ENCODE assay signal across 20 cellular contexts in the genomic region with DNA sequence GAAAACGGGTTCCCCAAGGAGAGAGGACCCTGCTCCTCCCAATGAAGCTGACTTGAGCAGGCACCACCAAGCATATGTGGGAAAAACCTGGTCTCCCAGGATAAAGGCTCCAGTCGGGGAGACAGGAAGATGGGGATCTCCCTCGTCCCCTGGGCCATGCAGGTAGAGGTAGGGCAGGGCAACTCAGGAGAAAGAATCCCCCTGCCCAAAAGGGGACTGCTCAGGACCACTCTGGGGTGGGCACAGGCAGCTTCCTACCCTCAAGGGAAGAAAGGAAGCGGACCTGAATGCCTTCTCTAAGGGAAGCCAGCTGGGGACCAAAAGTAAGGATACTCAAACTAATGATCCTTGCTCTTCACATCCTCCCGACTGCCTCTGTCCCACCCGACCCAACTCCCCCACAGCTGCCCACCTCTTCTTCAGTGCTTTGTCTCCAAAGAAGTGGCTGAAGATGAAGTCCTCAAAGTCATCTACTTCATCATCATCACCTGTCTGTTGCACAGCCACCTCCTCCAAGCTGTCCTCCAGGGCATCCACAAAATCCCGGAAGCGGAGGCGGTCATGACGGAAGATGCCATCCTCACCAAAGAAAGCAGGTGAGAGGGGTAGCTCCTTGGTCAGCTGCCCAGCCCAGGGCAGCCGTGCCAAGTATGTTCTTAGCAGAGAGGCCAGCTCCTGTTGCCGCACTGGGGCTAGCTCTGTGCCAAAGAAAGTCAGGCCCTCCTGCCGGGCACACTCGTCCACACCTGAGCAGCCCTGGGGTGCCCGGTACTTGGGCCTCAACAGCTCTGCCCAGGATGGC. TPM values are rescaled to one million over a fixed set of nuclear protein-coding genes. Genes with fewer than 3 reads are reported as not detected.
DNase-seq lines count a peak whose midpoint lies in the region; ATAC-seq, FAIRE-seq and TF ChIP-seq lines count a peak whose summit lies in the region.
"Had no signal": no experiment of that assay in that cellular context is flagged by ENCODE, and none has a peak within 500 bp of the region (broad histone marks: within the 10 kb centered on the region; RNA-seq: fewer than 3 reads in every experiment).

No MANE protein-coding gene starts in this region.

- H3K4me2 ChIP-seq in OCI-LY7 (ENCODE audit: low read length) (peak overlapping the region; percentile 99), HepG2 (ENCODE audit: low read depth, low read length) (peak overlapping the region; percentile 56)

- peaks cover 26% of the 10 kb centered on the region for H3K36me3 ChIP-seq in OCI-LY7 (ENCODE audit: insufficient read depth, low read length)
- peaks cover 0 to 2% of the 10 kb centered on the region in 2 experiments; a peak in 2 of 5 replicates for H3K36me3 ChIP-seq in HepG2 (replicated peaks in 1 of 2; ENCODE audit: control insufficient read depth in 1 of 2, insufficient read depth in 2 of 2, low read length in 2 of 2)
- H3K36me3 ChIP-seq in subcutaneous abdominal adipose tissue (ENCODE audit: control insufficient read depth in 5 of 5, insufficient read depth in 5 of 5, low read length in 5 of 5) = peaks cover 0 to 38% (median 22%) of the 10 kb centered on the region in 5 donors
- no peaks in the 10 kb centered on the region; the same call in 1 of the 2 replicates for H3K36me3 ChIP-seq in H7 (replicated peaks; ENCODE audit: control insufficient read depth, insufficient read depth, low read length)

- no peak for TF ChIP-seq POLR2A in HepG2 (IDR thresholded peaks at IDR 0.05; ENCODE audit: insufficient read depth in 1 of 2, low read depth in 2 of 2, low read length in 2 of 2)

- H4K20me1 ChIP-seq in OCI-LY7 (ENCODE audit: insufficient read depth, low read length) (no peaks in the 10 kb centered on the region), HepG2 (ENCODE audit: insufficient read depth, low read length) (no peaks in the 10 kb centered on the region)

- in situ Hi-C loops in HepG2 (cut with HindIII; ENCODE audit: extremely low pct_ligation_motif_present, low pct_unique_long_range_greater_than_20kb) = no loop called here

- peak overlapping the region; percentile 12 for H3K27ac Mint-ChIP-seq in activated T-cell treated with anti-CD3 and anti-CD28 coated beads, Interleukin-2, amount 50 U/mL, for 24 hours

- H3K4me1 Mint-ChIP-seq in activated T-cell treated with anti-CD3 and anti-CD28 coated beads, Interleukin-2, amount 50 U/mL, for 24 hours (ENCODE audit: low read depth) = peaks cover 45% of the 10 kb centered on the region

- peaks cover 56% of the 10 kb centered on the region for H3K4me1 ChIP-seq in OCI-LY7 (ENCODE audit: insufficient read depth, low read length, poor library complexity, severe bottlenecking)
- H3K4me1 ChIP-seq in HepG2 (ENCODE audit: insufficient read depth, low read length) = peaks cover 56% of the 10 kb centered on the region
- peaks cover 21 to 61% (median 61%) of the 10 kb centered on the region in 5 donors for H3K4me1 ChIP-seq in subcutaneous abdominal adipose tissue (ENCODE audit: control insufficient read depth in 5 of 5, insufficient read depth in 5 of 5, low read length in 5 of 5)

- no peak for TF ChIP-seq RAD21 in HepG2 (CRISPR knock-in tag; IDR thresholded peaks at IDR 0.05)

- BruUV-seq in OCI-LY7 (replicated peaks; lab: Mats Ljungman, UMichigan) (no TSS peak), HepG2 (replicated peaks; lab: Mats Ljungman, UMichigan) (TSS peak; percentile 77)

- H3K9me3 Mint-ChIP-seq in activated T-cell treated with anti-CD3 and anti-CD28 coated beads, Interleukin-2, amount 50 U/mL, for 24 hours = no peaks in the 10 kb centered on the region
- H3K9me3 Mint-ChIP-seq: activated T-helper 2 cell treated with anti-CD3 and anti-CD28 coated beads, Interferon-gamma antibody, Interleukin-2, Interleukin-4, amounts not matched to agents 10 μg/mL and 5 μg/mL and 100 μg/mL, durations not matched to agents 14 hours and 24 hours and 36 hours; mesothelial cell of epicardium had no signal

- H2AFZ ChIP-seq in OCI-LY7 (ENCODE audit: low read length) (no peak overlapping the region), HepG2 (ENCODE audit: low read length) (no peak overlapping the region)

- CTCF ChIA-PET in OCI-LY7 (lab: Charles Lee; ENCODE audit: unreplicated experiment) = interaction anchor here (2.2 kb wide), 1 partner anchor 9 kb away, joined by 13 read pairs; a partner anchor contains a TSS
- CTCF ChIA-PET in HepG2 (lab: Yijun Ruan, JAX; ENCODE audit: low intra/inter-chr PET ratio, low total read pairs) = no interaction called here

- WGBS in HepG2 (ENCODE audit: low lambda C conversion rate) = 84% methylated on average over 10 of the region's 15 CpGs

- peak overlapping the region; percentile 98 for H3K27ac ChIP-seq in OCI-LY7 (ENCODE audit: low read depth, low read length, poor library complexity, severe bottlenecking)
- H3K27ac ChIP-seq in HepG2 (ENCODE audit: extremely low read length, insufficient read depth, low read length) = peak overlapping the region; percentile 88
- H3K27ac ChIP-seq in subcutaneous abdominal adipose tissue (ENCODE audit: low read depth, low read length) = peak overlapping the region; percentile 74

- ATAC-seq in HepG2 = no peak; the same call in 2 of the 3 replicates
- ATAC-seq in HG03565 (IDR thresholded peaks at IDR 0.05; ENCODE audit: unreplicated experiment) = no peak

- peak overlapping the region; percentile 59 for H3K9ac ChIP-seq in HepG2 (ENCODE audit: insufficient read depth, low read depth, low read length)
- H3K9ac ChIP-seq in subcutaneous abdominal adipose tissue (ENCODE audit: low read length in 5 of 5) = peak overlapping the region in 1 of 5 donors; percentile 20

- DNase-seq in activated T-cell treated with anti-CD3 and anti-CD28 coated beads, Interleukin-2, amount 50 U/mL, for 24 hours = no peak
- DNase-seq in activated T-cell treated with anti-CD3 and anti-CD28 coated beads for 4 hours = no peak
- no peak for DNase-seq in OCI-LY7 (ENCODE audit: low spot score)
- no peak for DNase-seq in HepG2 (ENCODE audit: low spot score)
- no peak for DNase-seq in NCI-H1694 treated with DMSO at 0.1 percent for 48 hours (lab: John Stamatoyannopoulos, UW)
- no peak for DNase-seq in H7
- DNase-seq: EL; glutamatergic neuron; NCI-H2029 treated with DMSO at 0.1 percent for 48 hours; NCI-H524; stimulated activated CD4-positive, alpha-beta T cell treated with anti-CD3 and anti-CD28 coated beads, Interleukin-4, amount 100 ng/mL, for 24 hours had no signal

- H3K4me3 ChIP-seq in OCI-LY7 (ENCODE audit: low read depth, low read length, poor library complexity, severe bottlenecking) (peak overlapping the region; percentile 67), HepG2 (replicated peaks in 1 of 3; ENCODE audit: insufficient read depth in 1 of 3, low read depth in 2 of 3, low read length in 3 of 3) (peak overlapping the region in 1 of 3 experiments; percentile 27; a peak in 2 of 6 replicates), subcutaneous abdominal adipose tissue (ENCODE audit: low read depth in 1 of 5, low read length in 5 of 5) (peak overlapping the region in 2 of 5 donors; percentile 17 to 23), H7 (ENCODE audit: insufficient read depth, low read depth, low read length) (no peak overlapping the region)
- H3K4me3 ChIP-seq: ascending aorta, esophagus muscularis mucosa, tibial nerve had no signal

- no peak overlapping the region for H3K4me3 Mint-ChIP-seq in activated T-cell treated with anti-CD3 and anti-CD28 coated beads, Interleukin-2, amount 50 U/mL, for 24 hours
- H3K4me3 Mint-ChIP-seq: mesothelial cell of epicardium had no signal

- TF ChIP-seq CTCF in OCI-LY7 (conservative IDR thresholded peaks at IDR 0.05; ENCODE audit: low read length) (no peak), HepG2 (CRISPR knock-in tag; IDR thresholded peaks at IDR 0.05) (no peak)

- no peaks in the 10 kb centered on the region for H3K27me3 Mint-ChIP-seq in activated T-cell treated with anti-CD3 and anti-CD28 coated beads, Interleukin-2, amount 50 U/mL, for 24 hours

- FAIRE-seq in HepG2 (lab: Jason Lieb, UNC) = no peak
- FAIRE-seq: A204.1, RCC 7860 had no signal

- no peaks in the 10 kb centered on the region for H3K9me3 ChIP-seq in OCI-LY7 (ENCODE audit: low read length)
- no peaks in the 10 kb centered on the region for H3K9me3 ChIP-seq in HepG2 (ENCODE audit: low read length)
- H3K9me3 ChIP-seq in subcutaneous abdominal adipose tissue (ENCODE audit: control insufficient read depth in 5 of 5, low read length in 5 of 5) = no peaks in the 10 kb centered on the region
- H3K9me3 ChIP-seq: ascending aorta, esophagus muscularis mucosa, tibial nerve had no signal

- H3K27me3 ChIP-seq in HepG2 (ENCODE audit: control insufficient read depth in 1 of 2, insufficient read depth in 2 of 2, low read length in 2 of 2) (no peaks in the 10 kb centered on the region), subcutaneous abdominal adipose tissue (ENCODE audit: control insufficient read depth in 5 of 5, insufficient read depth in 4 of 5, low read length in 5 of 5) (no peaks in the 10 kb centered on the region), H7 (ENCODE audit: control insufficient read depth, insufficient read depth, low read length) (no peaks in the 10 kb centered on the region)
- H3K27me3 ChIP-seq: ascending aorta, esophagus muscularis mucosa, tibial nerve had no signal

- intact Hi-C loops in OCI-LY7 (cut with micrococcal nuclease; ENCODE audit: unreplicated experiment) (no loop called here), HepG2 (cut with micrococcal nuclease; ENCODE audit: unreplicated experiment) (no loop called here)

- H3K36me3 Mint-ChIP-seq in activated T-cell treated with anti-CD3 and anti-CD28 coated beads, Interleukin-2, amount 50 U/mL, for 24 hours (ENCODE audit: low read depth) = peaks cover 31% of the 10 kb centered on the region

- POLR2A ChIA-PET in OCI-LY7 (lab: Charles Lee) (interaction anchor here (0.6 to 1.9 kb wide), 2 partner anchors 9 to 40 kb away, joined by 4 to 7 read pairs; a partner anchor contains a TSS), HepG2 (lab: Yijun Ruan, JAX) (interaction anchor here (0.6 to 3.0 kb wide), 11 partner anchors 9 to 333 kb away, joined by 3 to 22 read pairs (median 4); a partner anchor contains a TSS)

- TF ChIP-seq EP300 in HepG2 (IDR thresholded peaks at IDR 0.05; ENCODE audit: low read depth in 2 of 2, low read length in 2 of 2) (no peak), HepG2 (CRISPR knock-in tag; IDR thresholded peaks at IDR 0.05; ENCODE audit: borderline replicate concordance) (no peak)

- no peaks in the 10 kb centered on the region for H3K9me2 ChIP-seq in OCI-LY7 (ENCODE audit: insufficient read depth, low read length)

- H3K79me2 ChIP-seq in OCI-LY7 (ENCODE audit: insufficient read depth, low read depth, low read length) (peaks cover 20% of the 10 kb centered on the region; the same call in 1 of the 2 replicates), HepG2 (ENCODE audit: insufficient read depth, low read length) (no peaks in the 10 kb centered on the region)

RNA-seq across cellular contexts. Expression of a gene that starts 8.8 kb away (rescaled TPM):
- 16.3 and 19.1 TPM in 2 replicates for total RNA-seq in OCI-LY7 (2014; rRNA removed; shearing (Covaris generic))
- 45.9 and 54.0 TPM in 2 replicates for total RNA-seq in OCI-LY7 (2022)
- 3.9 and 7.5 TPM in 2 replicates for total RNA-seq in HepG2 (2016; rRNA removed; fragmentation: Illumina TruSeq; extraction: Trizol)
- total RNA-seq in HepG2 (2016; cell fraction: cytosol; rRNA removed; fragmentation: Illumina TruSeq; extraction: Trizol; ENCODE audit: low read depth) = 2.0 TPM in 2 replicates
- 4.1 and 6.4 TPM in 2 replicates for total RNA-seq in HepG2 (2016; cell fraction: insoluble cytoplasmic fraction; rRNA removed; fragmentation: Illumina TruSeq; extraction: Trizol)
- 4.3 and 4.8 TPM in 2 replicates for total RNA-seq in HepG2 (2016; cell fraction: membrane; rRNA removed; fragmentation: Illumina TruSeq; extraction: Trizol)
- 3.2 and 3.7 TPM in 2 replicates for total RNA-seq in HepG2 (2016; cell fraction: nucleus; rRNA removed; fragmentation: Illumina TruSeq; extraction: Trizol)
- 12.6 and 17.4 TPM in 2 replicates for polyA plus RNA-seq in HepG2 (2011; rRNA removed)
- polyA plus RNA-seq in HepG2 (2011; cell fraction: cytosol; rRNA removed) = 19.0 and 20.6 TPM in 2 replicates
- 3.9 and 6.7 TPM in 2 replicates for polyA plus RNA-seq in HepG2 (2011; cell fraction: nucleus; rRNA removed)
- polyA plus RNA-seq in HepG2 (2012) = 15.0 and 16.3 TPM in 2 replicates
- 8.8 and 9.3 TPM in 2 replicates for polyA plus RNA-seq in HepG2 (2016; cell fraction: cytosol; fragmentation: Illumina TruSeq; extraction: Trizol; ENCODE audit: low read depth)
- 20.0 and 21.9 TPM in 2 replicates for polyA plus RNA-seq in HepG2 (2016; cell fraction: insoluble cytoplasmic fraction; fragmentation: Illumina TruSeq; extraction: Trizol; ENCODE audit: low read depth)
- 12.0 and 14.8 TPM in 2 replicates for polyA plus RNA-seq in HepG2 (2016; cell fraction: membrane; fragmentation: Illumina TruSeq; extraction: Trizol; ENCODE audit: low read depth)
- 10.8 and 11.8 TPM in 2 replicates for polyA plus RNA-seq in HepG2 (2016; cell fraction: nucleus; fragmentation: Illumina TruSeq; extraction: Trizol; ENCODE audit: insufficient read depth, low read depth)
- polyA minus RNA-seq in HepG2 (2011; rRNA and poly(A)+ RNA removed; ENCODE audit: low replicate concordance) = 8.2 and 17.7 TPM in 2 replicates
- polyA minus RNA-seq in HepG2 (2011; cell fraction: cytosol; rRNA and poly(A)+ RNA removed) = 4.5 and 7.3 TPM in 2 replicates
- 2.1 and 4.5 TPM in 2 replicates for polyA minus RNA-seq in HepG2 (2011; cell fraction: nucleus; rRNA and poly(A)+ RNA removed)
- total RNA-seq in H7 (2014; rRNA removed; shearing (Covaris generic)) = 7.3 and 9.8 TPM in 2 replicates

RNA-seq across cellular contexts. Expression of a gene that starts 10.5 kb away (rescaled TPM):
- 23.8 and 26.6 TPM in 2 replicates for total RNA-seq in OCI-LY7 (2014; rRNA removed; shearing (Covaris generic))
- 37.7 and 39.8 TPM in 2 replicates for total RNA-seq in OCI-LY7 (2022)
- 7.3 and 16.3 TPM in 2 replicates for total RNA-seq in HepG2 (2016; rRNA removed; fragmentation: Illumina TruSeq; extraction: Trizol)
- 2.0 and 2.1 TPM in 2 replicates for total RNA-seq in HepG2 (2016; cell fraction: cytosol; rRNA removed; fragmentation: Illumina TruSeq; extraction: Trizol; ENCODE audit: low read depth)
- total RNA-seq in HepG2 (2016; cell fraction: insoluble cytoplasmic fraction; rRNA removed; fragmentation: Illumina TruSeq; extraction: Trizol) = 5.9 and 16.8 TPM in 2 replicates
- 2.1 and 2.2 TPM in 2 replicates for total RNA-seq in HepG2 (2016; cell fraction: membrane; rRNA removed; fragmentation: Illumina TruSeq; extraction: Trizol)
- 16.4 and 17.3 TPM in 2 replicates for total RNA-seq in HepG2 (2016; cell fraction: nucleus; rRNA removed; fragmentation: Illumina TruSeq; extraction: Trizol)
- 31.9 and 40.0 TPM in 2 replicates for polyA plus RNA-seq in HepG2 (2011; rRNA removed)
- polyA plus RNA-seq in HepG2 (2011; cell fraction: cytosol; rRNA removed) = 30.4 and 31.5 TPM in 2 replicates
- polyA plus RNA-seq in HepG2 (2011; cell fraction: nucleus; rRNA removed) = 31.2 and 36.7 TPM in 2 replicates
- 17.1 and 23.1 TPM in 2 replicates for polyA plus RNA-seq in HepG2 (2012)
- 0.68 and 0.86 TPM in 2 replicates for polyA plus RNA-seq in HepG2 (2016; cell fraction: cytosol; fragmentation: Illumina TruSeq; extraction: Trizol; ENCODE audit: low read depth)
- polyA plus RNA-seq in HepG2 (2016; cell fraction: insoluble cytoplasmic fraction; fragmentation: Illumina TruSeq; extraction: Trizol; ENCODE audit: low read depth) = 5.1 and 5.5 TPM in 2 replicates
- polyA plus RNA-seq in HepG2 (2016; cell fraction: membrane; fragmentation: Illumina TruSeq; extraction: Trizol; ENCODE audit: low read depth) = 1.1 and 1.3 TPM in 2 replicates
- polyA plus RNA-seq in HepG2 (2016; cell fraction: nucleus; fragmentation: Illumina TruSeq; extraction: Trizol; ENCODE audit: insufficient read depth, low read depth) = 22.7 and 24.2 TPM in 2 replicates
- 25.2 and 29.8 TPM in 2 replicates for polyA minus RNA-seq in HepG2 (2011; rRNA and poly(A)+ RNA removed; ENCODE audit: low replicate concordance)
- polyA minus RNA-seq in HepG2 (2011; cell fraction: cytosol; rRNA and poly(A)+ RNA removed) = 12.7 and 15.3 TPM in 2 replicates
- 12.6 and 15.4 TPM in 2 replicates for polyA minus RNA-seq in HepG2 (2011; cell fraction: nucleus; rRNA and poly(A)+ RNA removed)
- 43.6 and 48.5 TPM in 2 replicates for total RNA-seq in H7 (2014; rRNA removed; shearing (Covaris generic))

RNA-seq across cellular contexts. Expression of a gene that starts 16.2 kb away (rescaled TPM):
- total RNA-seq in OCI-LY7 (2014; rRNA removed; shearing (Covaris generic)) = 36.5 and 44.3 TPM in 2 replicates
- total RNA-seq in OCI-LY7 (2022) = 47.3 and 53.1 TPM in 2 replicates
- total RNA-seq in HepG2 (2016; rRNA removed; fragmentation: Illumina TruSeq; extraction: Trizol) = 20.3 and 21.3 TPM in 2 replicates
- total RNA-seq in HepG2 (2016; cell fraction: cytosol; rRNA removed; fragmentation: Illumina TruSeq; extraction: Trizol; ENCODE audit: low read depth) = 3.2 and 3.5 TPM in 2 replicates
- 19.3 and 19.4 TPM in 2 replicates for total RNA-seq in HepG2 (2016; cell fraction: insoluble cytoplasmic fraction; rRNA removed; fragmentation: Illumina TruSeq; extraction: Trizol)
- total RNA-seq in HepG2 (2016; cell fraction: membrane; rRNA removed; fragmentation: Illumina TruSeq; extraction: Trizol) = 14.9 and 16.1 TPM in 2 replicates
- total RNA-seq in HepG2 (2016; cell fraction: nucleus; rRNA removed; fragmentation: Illumina TruSeq; extraction: Trizol) = 10.9 and 15.3 TPM in 2 replicates
- 21.8 and 24.3 TPM in 2 replicates for polyA plus RNA-seq in HepG2 (2011; rRNA removed)
- polyA plus RNA-seq in HepG2 (2011; cell fraction: cytosol; rRNA removed) = 16.5 and 18.4 TPM in 2 replicates
- 31.3 and 35.1 TPM in 2 replicates for polyA plus RNA-seq in HepG2 (2011; cell fraction: nucleus; rRNA removed)
- polyA plus RNA-seq in HepG2 (2012) = 16.9 and 18.8 TPM in 2 replicates
- 3.3 TPM in 2 replicates for polyA plus RNA-seq in HepG2 (2016; cell fraction: cytosol; fragmentation: Illumina TruSeq; extraction: Trizol; ENCODE audit: low read depth)
- 23.0 and 27.3 TPM in 2 replicates for polyA plus RNA-seq in HepG2 (2016; cell fraction: insoluble cytoplasmic fraction; fragmentation: Illumina TruSeq; extraction: Trizol; ENCODE audit: low read depth)
- polyA plus RNA-seq in HepG2 (2016; cell fraction: membrane; fragmentation: Illumina TruSeq; extraction: Trizol; ENCODE audit: low read depth) = 11.9 and 12.7 TPM in 2 replicates
- polyA plus RNA-seq in HepG2 (2016; cell fraction: nucleus; fragmentation: Illumina TruSeq; extraction: Trizol; ENCODE audit: insufficient read depth, low read depth) = 25.6 and 27.8 TPM in 2 replicates
- 20.6 and 39.8 TPM in 2 replicates for polyA minus RNA-seq in HepG2 (2011; rRNA and poly(A)+ RNA removed; ENCODE audit: low replicate concordance)
- 12.1 and 13.1 TPM in 2 replicates for polyA minus RNA-seq in HepG2 (2011; cell fraction: cytosol; rRNA and poly(A)+ RNA removed)
- polyA minus RNA-seq in HepG2 (2011; cell fraction: nucleus; rRNA and poly(A)+ RNA removed) = 11.5 and 15.9 TPM in 2 replicates
- 52.6 and 62.8 TPM in 2 replicates for total RNA-seq in H7 (2014; rRNA removed; shearing (Covaris generic))

RNA-seq across cellular contexts. Expression of a gene that starts 25.2 kb away (rescaled TPM):
- total RNA-seq in OCI-LY7 (2014; rRNA removed; shearing (Covaris generic)) = 31.4 and 37.6 TPM in 2 replicates
- 77.4 and 84.0 TPM in 2 replicates for total RNA-seq in OCI-LY7 (2022)
- 52.0 and 55.0 TPM in 2 replicates for total RNA-seq in HepG2 (2016; rRNA removed; fragmentation: Illumina TruSeq; extraction: Trizol)
- 10.4 and 11.4 TPM in 2 replicates for total RNA-seq in HepG2 (2016; cell fraction: cytosol; rRNA removed; fragmentation: Illumina TruSeq; extraction: Trizol; ENCODE audit: low read depth)
- 43.4 and 62.0 TPM in 2 replicates for total RNA-seq in HepG2 (2016; cell fraction: insoluble cytoplasmic fraction; rRNA removed; fragmentation: Illumina TruSeq; extraction: Trizol)
- 32.4 and 34.5 TPM in 2 replicates for total RNA-seq in HepG2 (2016; cell fraction: membrane; rRNA removed; fragmentation: Illumina TruSeq; extraction: Trizol)
- 38.5 and 42.7 TPM in 2 replicates for total RNA-seq in HepG2 (2016; cell fraction: nucleus; rRNA removed; fragmentation: Illumina TruSeq; extraction: Trizol)
- 137 and 146 TPM in 2 replicates for polyA plus RNA-seq in HepG2 (2011; rRNA removed)
- polyA plus RNA-seq in HepG2 (2011; cell fraction: cytosol; rRNA removed) = 58.2 and 72.4 TPM in 2 replicates
- 261 and 328 TPM in 2 replicates for polyA plus RNA-seq in HepG2 (2011; cell fraction: nucleus; rRNA removed)
- 46.9 and 60.8 TPM in 2 replicates for polyA plus RNA-seq in HepG2 (2012)
- polyA plus RNA-seq in HepG2 (2016; cell fraction: cytosol; fragmentation: Illumina TruSeq; extraction: Trizol; ENCODE audit: low read depth) = 13.4 and 13.5 TPM in 2 replicates
- 59.8 and 73.1 TPM in 2 replicates for polyA plus RNA-seq in HepG2 (2016; cell fraction: insoluble cytoplasmic fraction; fragmentation: Illumina TruSeq; extraction: Trizol; ENCODE audit: low read depth)
- 34.6 and 37.7 TPM in 2 replicates for polyA plus RNA-seq in HepG2 (2016; cell fraction: membrane; fragmentation: Illumina TruSeq; extraction: Trizol; ENCODE audit: low read depth)
- polyA plus RNA-seq in HepG2 (2016; cell fraction: nucleus; fragmentation: Illumina TruSeq; extraction: Trizol; ENCODE audit: insufficient read depth, low read depth) = 141 and 171 TPM in 2 replicates
- polyA minus RNA-seq in HepG2 (2011; rRNA and poly(A)+ RNA removed; ENCODE audit: low replicate concordance) = 119 and 193 TPM in 2 replicates
- 49.8 and 52.4 TPM in 2 replicates for polyA minus RNA-seq in HepG2 (2011; cell fraction: cytosol; rRNA and poly(A)+ RNA removed)
- polyA minus RNA-seq in HepG2 (2011; cell fraction: nucleus; rRNA and poly(A)+ RNA removed) = 37.5 and 41.5 TPM in 2 replicates
- 298 and 333 TPM in 2 replicates for total RNA-seq in H7 (2014; rRNA removed; shearing (Covaris generic))

RNA-seq across cellular contexts. Expression of a gene that starts 29.1 kb away (rescaled TPM):
- total RNA-seq in OCI-LY7 (2014; rRNA removed; shearing (Covaris generic)) = 149 and 204 TPM in 2 replicates
- total RNA-seq in OCI-LY7 (2022) = 230 and 260 TPM in 2 replicates
- total RNA-seq in HepG2 (2016; rRNA removed; fragmentation: Illumina TruSeq; extraction: Trizol) = 217 and 268 TPM in 2 replicates
- total RNA-seq in HepG2 (2016; cell fraction: cytosol; rRNA removed; fragmentation: Illumina TruSeq; extraction: Trizol; ENCODE audit: low read depth) = 95.8 and 111 TPM in 2 replicates
- total RNA-seq in HepG2 (2016; cell fraction: insoluble cytoplasmic fraction; rRNA removed; fragmentation: Illumina TruSeq; extraction: Trizol) = 219 and 283 TPM in 2 replicates
- 160 and 171 TPM in 2 replicates for total RNA-seq in HepG2 (2016; cell fraction: membrane; rRNA removed; fragmentation: Illumina TruSeq; extraction: Trizol)
- 75.7 and 82.8 TPM in 2 replicates for total RNA-seq in HepG2 (2016; cell fraction: nucleus; rRNA removed; fragmentation: Illumina TruSeq; extraction: Trizol)
- polyA plus RNA-seq in HepG2 (2011; rRNA removed) = 122 and 222 TPM in 2 replicates
- 141 and 184 TPM in 2 replicates for polyA plus RNA-seq in HepG2 (2011; cell fraction: cytosol; rRNA removed)
- polyA plus RNA-seq in HepG2 (2011; cell fraction: nucleus; rRNA removed) = 54.7 and 67.5 TPM in 2 replicates
- polyA plus RNA-seq in HepG2 (2012) = 103 and 128 TPM in 2 replicates
- 98.3 and 114 TPM in 2 replicates for polyA plus RNA-seq in HepG2 (2016; cell fraction: cytosol; fragmentation: Illumina TruSeq; extraction: Trizol; ENCODE audit: low read depth)
- 306 and 328 TPM in 2 replicates for polyA plus RNA-seq in HepG2 (2016; cell fraction: insoluble cytoplasmic fraction; fragmentation: Illumina TruSeq; extraction: Trizol; ENCODE audit: low read depth)
- polyA plus RNA-seq in HepG2 (2016; cell fraction: membrane; fragmentation: Illumina TruSeq; extraction: Trizol; ENCODE audit: low read depth) = 149 and 155 TPM in 2 replicates
- polyA plus RNA-seq in HepG2 (2016; cell fraction: nucleus; fragmentation: Illumina TruSeq; extraction: Trizol; ENCODE audit: insufficient read depth, low read depth) = 139 and 158 TPM in 2 replicates
- 89.2 and 369 TPM in 2 replicates for polyA minus RNA-seq in HepG2 (2011; rRNA and poly(A)+ RNA removed; ENCODE audit: low replicate concordance)
- polyA minus RNA-seq in HepG2 (2011; cell fraction: cytosol; rRNA and poly(A)+ RNA removed) = 31.4 and 39.6 TPM in 2 replicates
- 20.0 and 31.2 TPM in 2 replicates for polyA minus RNA-seq in HepG2 (2011; cell fraction: nucleus; rRNA and poly(A)+ RNA removed)
- total RNA-seq in H7 (2014; rRNA removed; shearing (Covaris generic)) = 342 and 347 TPM in 2 replicates
